ENCODE assay signal across 8 cellular contexts in the genomic region with DNA sequence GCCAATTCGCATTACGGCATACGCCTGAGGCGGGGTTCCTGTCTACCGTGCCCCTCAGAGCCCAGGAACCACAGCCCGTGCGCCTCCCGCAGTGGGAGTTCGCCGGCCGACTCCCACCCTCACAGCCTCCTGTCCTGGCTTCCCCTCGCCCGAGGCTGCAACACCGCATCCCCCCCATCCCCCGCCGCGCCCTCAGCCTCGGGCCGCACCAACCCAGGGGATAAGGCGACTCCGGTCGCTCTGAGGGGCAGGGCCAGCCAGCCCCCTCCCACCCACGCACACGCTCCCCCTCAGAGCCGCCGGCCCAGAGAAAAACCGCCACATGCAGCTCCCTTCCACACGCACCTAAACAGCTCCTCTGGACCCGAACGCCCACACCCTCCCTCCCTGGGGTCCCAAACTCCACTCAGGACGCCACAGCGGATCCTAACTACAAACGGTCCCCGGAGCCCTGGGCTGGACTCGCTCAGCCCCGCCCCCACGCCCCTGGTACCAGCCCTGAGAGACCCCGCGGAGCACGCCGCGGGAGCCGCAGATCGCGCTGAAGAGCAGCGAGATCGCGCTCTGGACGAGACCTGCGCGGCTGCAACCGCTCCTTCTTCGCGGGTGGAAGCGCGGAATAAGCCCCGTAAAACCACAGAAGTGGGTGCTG. TPM values are rescaled to one million over a fixed set of nuclear protein-coding genes. Genes with fewer than 3 reads are reported as not detected.
DNase-seq lines count a peak whose midpoint lies in the region; ATAC-seq and TF ChIP-seq lines count a peak whose summit lies in the region.
"Had no signal": no experiment of that assay in that cellular context is flagged by ENCODE, and none has a peak within 500 bp of the region (broad histone marks: within the 10 kb centered on the region; RNA-seq: fewer than 3 reads in every experiment).

A gene with protein sequence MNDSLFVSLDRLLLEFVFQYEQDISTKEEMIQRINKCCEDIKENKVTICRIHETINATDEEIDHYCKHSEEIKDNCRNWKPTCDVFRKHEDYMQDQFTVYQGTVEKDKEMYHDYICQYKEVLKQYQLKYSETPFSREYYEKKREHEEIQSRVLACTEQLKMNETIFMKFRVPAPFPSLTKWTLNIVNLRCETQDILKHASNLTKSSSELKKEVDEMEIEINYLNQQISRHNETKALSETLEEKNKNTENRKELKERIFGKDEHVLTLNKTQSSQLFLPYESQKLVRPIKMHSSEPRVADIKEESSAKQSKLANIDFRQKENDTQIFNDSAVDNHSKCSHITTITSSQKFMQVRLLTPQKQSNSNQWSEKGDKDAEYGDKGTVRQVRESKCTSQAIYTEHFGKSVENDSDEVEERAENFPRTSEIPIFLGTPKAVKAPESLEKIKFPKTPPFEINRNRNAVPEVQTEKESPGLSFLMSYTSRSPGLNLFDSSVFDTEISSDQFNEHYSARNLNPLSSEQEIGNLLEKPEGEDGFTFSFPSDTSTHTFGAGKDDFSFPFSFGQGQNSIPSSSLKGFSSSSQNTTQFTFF (minus strand): TSS at position 464 of the 652 bp plus-strand sequence. CDS start 985 bp downstream, outside the sequence.

- no peak within 1 kb of the TSS for H3K9ac ChIP-seq in GM23248
- H3K9ac ChIP-seq in smooth muscle cell (ENCODE audit: low read depth) = peak within 1 kb of the TSS; percentile 15

- H3K9me2 ChIP-seq in GM23248 (ENCODE audit: insufficient read depth) = no peaks in the 10 kb centered on the region

- peak; percentile 38 for DNase-seq in GM23248
- DNase-seq in RPMI7951 (ENCODE audit: low read depth) = peak; percentile 9
- DNase-seq in fibroblast of villous mesenchyme (ENCODE audit: low read depth) = peak; percentile 1
- DNase-seq in smooth muscle cell (lab: John Stamatoyannopoulos, UW; ENCODE audit: unreplicated experiment) = no peak
- no peak for DNase-seq in NOMO-1 treated with DMSO at 0.1 percent for 48 hours (lab: John Stamatoyannopoulos, UW; ENCODE audit: unreplicated experiment)
- DNase-seq in CD1c-positive myeloid dendritic cell (ENCODE audit: extremely low spot score) = no peak
- DNase-seq: posterior cingulate gyrus had no signal

- in situ Hi-C loops in GM23248 (cut with MboI) = no loop called here

- H4K20me1 ChIP-seq in GM23248 (ENCODE audit: insufficient read depth) (no peaks in the 10 kb centered on the region), smooth muscle cell (ENCODE audit: low read depth) (no peaks in the 10 kb centered on the region)

- H3K9me3 ChIP-seq in GM23248 (ENCODE audit: low read depth) (no peaks in the 10 kb centered on the region), smooth muscle cell (replicated peaks; ENCODE audit: low read depth) (no peaks in the 10 kb centered on the region)

- no peaks in the 10 kb centered on the region for H3K79me2 ChIP-seq in GM23248 (ENCODE audit: insufficient read depth)
- H3K79me2 ChIP-seq in smooth muscle cell (ENCODE audit: low read depth) = no peaks in the 10 kb centered on the region

- no peak for TF ChIP-seq CTCF in fibroblast of villous mesenchyme (IDR thresholded peaks at IDR 0.05; ENCODE audit: insufficient read depth, low read depth, low read length)
- TF ChIP-seq CTCF in smooth muscle cell (IDR thresholded peaks at IDR 0.05; ENCODE audit: borderline replicate concordance, insufficient read depth, poor library complexity, severe bottlenecking) = no peak

- H3K27ac ChIP-seq in GM23248 (no peak within 1 kb of the TSS), smooth muscle cell (ENCODE audit: low read depth) (no peak within 1 kb of the TSS)

- H3F3A ChIP-seq in GM23248 (ENCODE audit: insufficient read depth) = no peaks in the 10 kb centered on the region
- no peaks in the 10 kb centered on the region for H3F3A ChIP-seq in smooth muscle cell (ENCODE audit: low read depth)

- H3K27me3 ChIP-seq in GM23248 (replicated peaks; ENCODE audit: insufficient read depth) (peaks cover 62% of the 10 kb centered on the region), smooth muscle cell (ENCODE audit: low read depth) (peaks cover 48% of the 10 kb centered on the region)

- WGBS in GM23248 (ENCODE audit: low coverage in 1 of 2, low lambda C conversion rate in 2 of 2, missing lambda C conversion rate in 2 of 2), 2 experiments = 8% methylated on average over 36 to 55 of the region's 57 CpGs
- WGBS in smooth muscle cell (ENCODE audit: low lambda C conversion rate) = 2% methylated on average over 45 of the region's 57 CpGs

- H3K4me1 ChIP-seq in GM23248 (ENCODE audit: insufficient read depth) (no peaks in the 10 kb centered on the region), smooth muscle cell (ENCODE audit: low read depth) (peaks cover 8% of the 10 kb centered on the region)

- H3K4me3 ChIP-seq in GM23248 (peak within 1 kb of the TSS; percentile 48), fibroblast of villous mesenchyme (ENCODE audit: low read depth, low read length) (peak within 1 kb of the TSS; percentile 42), smooth muscle cell (peak within 1 kb of the TSS; percentile 56)

- no peak for ATAC-seq in GM19455 (IDR thresholded peaks at IDR 0.05; ENCODE audit: unreplicated experiment)

- H2AFZ ChIP-seq in GM23248 = peak within 1 kb of the TSS; percentile 63
- peak within 1 kb of the TSS; percentile 97 for H2AFZ ChIP-seq in smooth muscle cell (ENCODE audit: low read depth)

- H3K4me2 ChIP-seq in GM23248 (ENCODE audit: unreplicated experiment) (peak within 1 kb of the TSS; percentile 35), smooth muscle cell (peak within 1 kb of the TSS; percentile 94)

- H3K36me3 ChIP-seq in GM23248 (ENCODE audit: low read depth) (no peaks in the 10 kb centered on the region), smooth muscle cell (ENCODE audit: low read depth) (no peaks in the 10 kb centered on the region)

RNA-seq across cellular contexts. Expression of the gene that starts here (rescaled TPM):
- total RNA-seq in GM23248 (2014; rRNA removed; shearing (Covaris generic)) = not detected in 2 replicates
- not detected in 2 replicates for polyA plus RNA-seq in GM23248 (2016; fragmentation: Nextera tagmentation; extraction: Ambion mirVana)
- not detected in 2 replicates for total RNA-seq in RPMI7951 (2014; rRNA removed; shearing (Covaris generic))
- under 0.01 TPM in 1 of 2 replicates, not detected in the other for total RNA-seq in fibroblast of villous mesenchyme
- 1.3 TPM in 1 of 2 replicates, not detected in the other for total RNA-seq in smooth muscle cell
- polyA plus RNA-seq in smooth muscle cell = 0.63 TPM in 1 of 2 replicates, not detected in the other

Comparison
In these comparisons a context has a peak if more than half of its experiments do, and no peak if none do; other contexts are left out.
1. Peak in DNase-seq, H3K4me3 ChIP-seq and H3K4me2 ChIP-seq in GM23248; RNA of the gene not detected or under 1 TPM.
2. Peak in DNase-seq in RPMI7951; RNA of the gene not detected or under 1 TPM.
3. Peak in DNase-seq and H3K4me3 ChIP-seq in fibroblast of villous mesenchyme; RNA of the gene not detected or under 1 TPM.